Comparison of ENCODE assay signal across 11 cellular contexts in genomic region chr14:103549361-103550311, GRCh38. TPM values are rescaled to one million over a fixed set of nuclear protein-coding genes. Genes with fewer than 3 reads are reported as not detected.
DNase-seq lines count a peak whose midpoint lies in the region; ATAC-seq and TF ChIP-seq lines count a peak whose summit lies in the region.
"Had no signal": no experiment of that assay in that cellular context is flagged by ENCODE, and none has a peak within 500 bp of the region (broad histone marks: within the 10 kb centered on the region; RNA-seq: fewer than 3 reads in every experiment).

No MANE protein-coding gene starts in this region.

- H3K36me3 Mint-ChIP-seq in MCF 10A (ENCODE audit: insufficient read depth, unreplicated experiment) (peaks cover 12% of the 10 kb centered on the region), osteocyte (ENCODE audit: unreplicated experiment) (no peaks in the 10 kb centered on the region)

- intact Hi-C loops in breast epithelium (cut with DNase I; ENCODE audit: low total_unique reads) (no loop called here), MCF 10A (cut with micrococcal nuclease) (no loop called here), cardiac septum (cut with DNase I) (no loop called here), aorta (cut with DNase I) (loop anchor here in 1 of 2 donors (5.0 kb wide), 1 partner anchor 47 kb away; no protein-coding TSS in a partner anchor), upper lobe of right lung (cut with DNase I) (loop anchor here (5.0 kb wide), 1 partner anchor 47 kb away; no protein-coding TSS in a partner anchor)

- H3K9me3 ChIP-seq in breast epithelium (no peaks in the 10 kb centered on the region), aorta (ENCODE audit: control insufficient read depth, low read length) (no peaks in the 10 kb centered on the region), upper lobe of right lung (no peaks in the 10 kb centered on the region)

- POLR2A ChIA-PET in MCF 10A (lab: Yijun Ruan, JAX), result interaction anchor here (0.6 to 4.2 kb wide), 4 partner anchors 9 to 1584 kb away, joined by 3 to 65 read pairs (median 4); partner anchors contain the start of genes BAG5 and COA8

- 79 to 82% methylated on average over 30 of the region's 30 CpGs for WGBS in aorta, 2 donors

- H3K27me3 ChIP-seq in breast epithelium, result no peaks in the 10 kb centered on the region
- no peaks in the 10 kb centered on the region for H3K27me3 ChIP-seq in aorta (ENCODE audit: control insufficient read depth in 1 of 2, insufficient read depth in 2 of 2, low read length in 1 of 2)
- H3K27me3 ChIP-seq in upper lobe of right lung, result no peaks in the 10 kb centered on the region
- H3K27me3 ChIP-seq: cardiac muscle cell had no signal

- no TSS peak for BruUV-seq in MCF 10A (replicated peaks; lab: Mats Ljungman, UMichigan)

- CTCF ChIA-PET in MCF 10A (lab: Yijun Ruan, JAX), result interaction anchor here (0.6 to 10.7 kb wide), 6 partner anchors 9 to 605 kb away, joined by 3 to 126 read pairs (median 4); no protein-coding TSS in a partner anchor

- H3K4me3 ChIP-seq in breast epithelium (peak overlapping the region in 1 of 3 donors; percentile 15), aorta (ENCODE audit: low read length in 2 of 2) (no peak overlapping the region), upper lobe of right lung (no peak overlapping the region)
- H3K4me3 ChIP-seq: cardiac muscle cell had no signal

- H3K27ac Mint-ChIP-seq in MCF 10A (ENCODE audit: low read depth, unreplicated experiment) (no peak overlapping the region), osteocyte (ENCODE audit: unreplicated experiment) (peak overlapping the region; percentile 44)

- H3K27ac ChIP-seq in breast epithelium (peak overlapping the region; percentile 97 to 98), aorta (ENCODE audit: low read depth in 1 of 2, low read length in 2 of 2) (no peak overlapping the region), upper lobe of right lung (no peak overlapping the region)
- H3K27ac ChIP-seq: cardiac muscle cell had no signal

- DNase-seq in breast epithelium (ENCODE audit: low spot score in 2 of 2), result peak in 1 of 2 donors; percentile 67
- no peak for DNase-seq in MCF 10A (ENCODE audit: unreplicated experiment)
- peak; percentile 82 for DNase-seq in cardiac septum (ENCODE audit: low spot score)
- no peak for DNase-seq in osteocyte (ENCODE audit: extremely low spot score, unreplicated experiment)
- DNase-seq in aorta, result peak; percentile 53 to 74
- DNase-seq in stimulated activated CD4-positive, alpha-beta T cell treated with anti-CD3 and anti-CD28 coated beads, Interleukin-2, amount 100 ng/mL, for 24 hours, result no peak
- no peak for DNase-seq in upper lobe of right lung
- DNase-seq: stimulated activated CD4-positive, alpha-beta T cell treated with anti-CD3 and anti-CD28 coated beads, Interleukin-4, amount 100 ng/mL, for 24 hours; SW 1271 had no signal

- H3K4me3 Mint-ChIP-seq in MCF 10A (ENCODE audit: unreplicated experiment) (no peak overlapping the region), osteocyte (ENCODE audit: unreplicated experiment) (no peak overlapping the region)

- H3K9me3 Mint-ChIP-seq in MCF 10A (ENCODE audit: unreplicated experiment) (no peaks in the 10 kb centered on the region), osteocyte (ENCODE audit: unreplicated experiment) (no peaks in the 10 kb centered on the region)

- no peaks in the 10 kb centered on the region for H3K36me3 ChIP-seq in breast epithelium
- H3K36me3 ChIP-seq in aorta (ENCODE audit: control insufficient read depth in 1 of 2, insufficient read depth in 2 of 2, low read length in 1 of 2), result no peaks in the 10 kb centered on the region
- H3K36me3 ChIP-seq in upper lobe of right lung, result no peaks in the 10 kb centered on the region
- H3K36me3 ChIP-seq: cardiac muscle cell had no signal

- no peaks in the 10 kb centered on the region for H3K27me3 Mint-ChIP-seq in MCF 10A (ENCODE audit: insufficient read depth, unreplicated experiment)
- H3K27me3 Mint-ChIP-seq in osteocyte (ENCODE audit: unreplicated experiment), result no peaks in the 10 kb centered on the region

- peak in 1 of 3 donors; percentile 26 for TF ChIP-seq CTCF in breast epithelium (IDR thresholded peaks at IDR 0.05)
- TF ChIP-seq CTCF in MCF 10A (IDR thresholded peaks at IDR 0.05; ENCODE audit: unreplicated experiment), result no peak
- TF ChIP-seq CTCF in osteocyte (IDR thresholded peaks at IDR 0.05), result no peak
- no peak for TF ChIP-seq CTCF in upper lobe of right lung (IDR thresholded peaks at IDR 0.05)

- ATAC-seq in aorta (ENCODE audit: low FRiP score), result no peak
- ATAC-seq in GM19452 (IDR thresholded peaks at IDR 0.05; ENCODE audit: unreplicated experiment), result no peak
- no peak for ATAC-seq in upper lobe of right lung

- TF ChIP-seq POLR2A in breast epithelium (IDR thresholded peaks at IDR 0.05), result no peak

- peaks cover 25 to 37% of the 10 kb centered on the region in 2 donors for H3K4me1 ChIP-seq in breast epithelium
- H3K4me1 ChIP-seq in aorta (ENCODE audit: control insufficient read depth in 1 of 2, insufficient read depth in 2 of 2, low read length in 2 of 2), result no peaks in the 10 kb centered on the region
- H3K4me1 ChIP-seq in upper lobe of right lung, result peaks cover 21% of the 10 kb centered on the region

- H3K4me1 Mint-ChIP-seq in MCF 10A (ENCODE audit: insufficient read depth, unreplicated experiment), result peaks cover 17% of the 10 kb centered on the region
- peaks cover 27% of the 10 kb centered on the region for H3K4me1 Mint-ChIP-seq in osteocyte (ENCODE audit: unreplicated experiment)

RNA-seq across cellular contexts. Expression of gene BAG5, which starts 12.8 kb away (rescaled TPM):
- 10 to 100 TPM; 29.5 to 45.4 (median 38.5) TPM for total RNA-seq in breast epithelium
- total RNA-seq in MCF 10A (2022), result 30.9 and 35.3 TPM in 2 replicates
- total RNA-seq in cardiac septum, result 20.1 TPM
- 21.9 and 22.4 TPM in 2 replicates for total RNA-seq in osteocyte
- total RNA-seq in aorta, result 10 to 100 TPM; 30.4 to 30.8 TPM
- 10 to 100 TPM in 1 of 2 donors, 1 to 10 TPM in 1; 9.2 to 14.9 TPM for polyA plus RNA-seq in aorta
- 33.0 TPM for total RNA-seq in upper lobe of right lung

RNA-seq across cellular contexts. Expression of gene COA8, which starts 13.1 kb away (rescaled TPM):
- total RNA-seq in breast epithelium, result 10 to 100 TPM; 26.5 to 41.9 (median 27.2) TPM
- total RNA-seq in MCF 10A (2022), result 68.9 and 70.8 TPM in 2 replicates
- 43.8 TPM for total RNA-seq in cardiac septum
- total RNA-seq in osteocyte, result 41.0 and 42.0 TPM in 2 replicates
- total RNA-seq in aorta, result 10 to 100 TPM; 27.6 to 33.3 TPM
- polyA plus RNA-seq in aorta, result 10 to 100 TPM; 44.2 to 71.7 TPM
- total RNA-seq in upper lobe of right lung, result 29.7 TPM

RNA-seq across cellular contexts. Expression of gene TRMT61A, which starts 20.6 kb away (rescaled TPM):
- total RNA-seq in breast epithelium (10 to 100 TPM; 10.7 to 17.7 (median 11.3) TPM), MCF 10A (2022) (10.2 and 15.8 TPM in 2 replicates), cardiac septum (5.2 TPM), osteocyte (10.9 and 11.5 TPM in 2 replicates), aorta (10 to 100 TPM; 11.4 to 11.8 TPM), upper lobe of right lung (11.6 TPM)
- polyA plus RNA-seq in aorta, result 10 to 100 TPM in 1 of 2 donors, 1 to 10 TPM in 1; 6.4 to 12.4 TPM

RNA-seq across cellular contexts. Expression of gene CKB, which starts 27.0 kb away (rescaled TPM):
- total RNA-seq in breast epithelium (100 to 1,000 TPM in 1 of 3 donors, 10 to 100 TPM in 2; 61.6 to 305 (median 83.2) TPM), MCF 10A (2022) (5.7 and 8.5 TPM in 2 replicates), cardiac septum (327 TPM), osteocyte (25.4 and 31.4 TPM in 2 replicates), aorta (100 to 1,000 TPM in 1 of 2 donors, 10 to 100 TPM in 1; 78.1 to 109 TPM), upper lobe of right lung (148 TPM)
- 10 to 100 TPM; 46.6 to 91.3 TPM for polyA plus RNA-seq in aorta

Comparison
In these comparisons a context has a peak if more than half of its experiments do, and no peak if none do; other contexts are left out.
1. DNase-seq: peak in cardiac septum (single experiment) and aorta (2 of 2); none in MCF 10A (single experiment), osteocyte (single experiment), stimulated activated CD4-positive, alpha-beta T cell treated with anti-CD3 and anti-CD28 coated beads, Interleukin-2, amount 100 ng/mL, for 24 hours (0 of 2) and upper lobe of right lung (single experiment).
2. H3K27ac ChIP-seq: peak in breast epithelium (2 of 2); none in aorta (0 of 2) and upper lobe of right lung (single experiment).